1 cellular context compared by ENCODE assay signal in the genomic region with DNA sequence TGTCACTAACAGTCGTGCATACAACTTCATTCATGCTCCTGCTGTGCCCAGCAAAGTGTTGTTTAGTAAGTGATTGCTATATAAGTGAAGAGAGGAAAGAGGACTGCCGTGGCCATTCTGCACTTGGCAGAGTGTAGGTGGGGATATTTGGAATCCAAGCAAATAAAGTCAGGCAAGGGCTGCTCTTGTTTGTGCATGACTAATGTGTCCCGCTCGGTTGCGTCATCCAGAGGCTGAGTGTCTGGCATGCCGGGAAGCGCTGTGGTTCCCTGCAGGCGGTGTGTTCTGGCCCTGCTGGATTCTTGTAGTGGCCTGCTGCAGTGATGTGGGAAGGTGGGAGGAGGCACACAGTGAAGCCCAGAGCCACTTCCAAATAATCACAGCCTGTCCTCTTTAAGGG.
TF ChIP-seq lines count a peak whose summit lies in the region.

No MANE protein-coding gene starts in this region.

TF ChIP-seq in HepG2, 621 proteins besides CTCF, POLR2A, EP300 and RAD21 (continued from another document and continues in another):
- TF ChIP-seq, protein P1, sequence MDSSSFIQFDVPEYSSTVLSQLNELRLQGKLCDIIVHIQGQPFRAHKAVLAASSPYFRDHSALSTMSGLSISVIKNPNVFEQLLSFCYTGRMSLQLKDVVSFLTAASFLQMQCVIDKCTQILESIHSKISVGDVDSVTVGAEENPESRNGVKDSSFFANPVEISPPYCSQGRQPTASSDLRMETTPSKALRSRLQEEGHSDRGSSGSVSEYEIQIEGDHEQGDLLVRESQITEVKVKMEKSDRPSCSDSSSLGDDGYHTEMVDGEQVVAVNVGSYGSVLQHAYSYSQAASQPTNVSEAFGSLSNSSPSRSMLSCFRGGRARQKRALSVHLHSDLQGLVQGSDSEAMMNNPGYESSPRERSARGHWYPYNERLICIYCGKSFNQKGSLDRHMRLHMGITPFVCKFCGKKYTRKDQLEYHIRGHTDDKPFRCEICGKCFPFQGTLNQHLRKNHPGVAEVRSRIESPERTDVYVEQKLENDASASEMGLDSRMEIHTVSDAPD (CRISPR knock-in tag; IDR thresholded peaks at IDR 0.05): peak; percentile 56; the same call in 1 of the 2 replicates
- TF ChIP-seq, protein P2, sequence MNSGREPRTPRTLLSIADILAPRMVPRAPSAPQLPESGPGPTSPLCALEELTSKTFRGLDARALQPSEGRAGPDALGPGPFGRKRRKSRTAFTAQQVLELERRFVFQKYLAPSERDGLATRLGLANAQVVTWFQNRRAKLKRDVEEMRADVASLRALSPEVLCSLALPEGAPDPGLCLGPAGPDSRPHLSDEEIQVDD (CRISPR knock-in tag; IDR thresholded peaks at IDR 0.05; ENCODE audit: borderline replicate concordance): no peak
- TF ChIP-seq PPARG (CRISPR knock-in tag; conservative IDR thresholded peaks at IDR 0.05): no peak; the same call in 1 of the 2 replicates
- TF ChIP-seq, protein P3, sequence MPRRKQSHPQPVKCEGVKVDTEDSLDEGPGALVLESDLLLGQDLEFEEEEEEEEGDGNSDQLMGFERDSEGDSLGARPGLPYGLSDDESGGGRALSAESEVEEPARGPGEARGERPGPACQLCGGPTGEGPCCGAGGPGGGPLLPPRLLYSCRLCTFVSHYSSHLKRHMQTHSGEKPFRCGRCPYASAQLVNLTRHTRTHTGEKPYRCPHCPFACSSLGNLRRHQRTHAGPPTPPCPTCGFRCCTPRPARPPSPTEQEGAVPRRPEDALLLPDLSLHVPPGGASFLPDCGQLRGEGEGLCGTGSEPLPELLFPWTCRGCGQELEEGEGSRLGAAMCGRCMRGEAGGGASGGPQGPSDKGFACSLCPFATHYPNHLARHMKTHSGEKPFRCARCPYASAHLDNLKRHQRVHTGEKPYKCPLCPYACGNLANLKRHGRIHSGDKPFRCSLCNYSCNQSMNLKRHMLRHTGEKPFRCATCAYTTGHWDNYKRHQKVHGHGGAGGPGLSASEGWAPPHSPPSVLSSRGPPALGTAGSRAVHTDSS (CRISPR knock-in tag; conservative IDR thresholded peaks at IDR 0.05): no peak
- peak; percentile 72; the same call in 1 of the 2 replicates for TF ChIP-seq ZNF12 (CRISPR knock-in tag; IDR thresholded peaks at IDR 0.05)
- no peak for TF ChIP-seq ZNF780A (CRISPR knock-in tag; IDR thresholded peaks at IDR 0.05)
- TF ChIP-seq, protein P4, sequence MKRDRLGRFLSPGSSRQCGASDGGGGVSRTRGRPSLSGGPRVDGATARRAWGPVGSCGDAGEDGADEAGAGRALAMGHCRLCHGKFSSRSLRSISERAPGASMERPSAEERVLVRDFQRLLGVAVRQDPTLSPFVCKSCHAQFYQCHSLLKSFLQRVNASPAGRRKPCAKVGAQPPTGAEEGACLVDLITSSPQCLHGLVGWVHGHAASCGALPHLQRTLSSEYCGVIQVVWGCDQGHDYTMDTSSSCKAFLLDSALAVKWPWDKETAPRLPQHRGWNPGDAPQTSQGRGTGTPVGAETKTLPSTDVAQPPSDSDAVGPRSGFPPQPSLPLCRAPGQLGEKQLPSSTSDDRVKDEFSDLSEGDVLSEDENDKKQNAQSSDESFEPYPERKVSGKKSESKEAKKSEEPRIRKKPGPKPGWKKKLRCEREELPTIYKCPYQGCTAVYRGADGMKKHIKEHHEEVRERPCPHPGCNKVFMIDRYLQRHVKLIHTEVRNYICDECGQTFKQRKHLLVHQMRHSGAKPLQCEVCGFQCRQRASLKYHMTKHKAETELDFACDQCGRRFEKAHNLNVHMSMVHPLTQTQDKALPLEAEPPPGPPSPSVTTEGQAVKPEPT (CRISPR knock-in tag; IDR thresholded peaks at IDR 0.05; ENCODE audit: low read depth): 0 out of 2 replicates have a peak, but pooled peaks have one; percentile 67
- no peak for TF ChIP-seq KDM5A (IDR thresholded peaks at IDR 0.05; ENCODE audit: borderline replicate concordance, low read length)
- TF ChIP-seq, protein P5, sequence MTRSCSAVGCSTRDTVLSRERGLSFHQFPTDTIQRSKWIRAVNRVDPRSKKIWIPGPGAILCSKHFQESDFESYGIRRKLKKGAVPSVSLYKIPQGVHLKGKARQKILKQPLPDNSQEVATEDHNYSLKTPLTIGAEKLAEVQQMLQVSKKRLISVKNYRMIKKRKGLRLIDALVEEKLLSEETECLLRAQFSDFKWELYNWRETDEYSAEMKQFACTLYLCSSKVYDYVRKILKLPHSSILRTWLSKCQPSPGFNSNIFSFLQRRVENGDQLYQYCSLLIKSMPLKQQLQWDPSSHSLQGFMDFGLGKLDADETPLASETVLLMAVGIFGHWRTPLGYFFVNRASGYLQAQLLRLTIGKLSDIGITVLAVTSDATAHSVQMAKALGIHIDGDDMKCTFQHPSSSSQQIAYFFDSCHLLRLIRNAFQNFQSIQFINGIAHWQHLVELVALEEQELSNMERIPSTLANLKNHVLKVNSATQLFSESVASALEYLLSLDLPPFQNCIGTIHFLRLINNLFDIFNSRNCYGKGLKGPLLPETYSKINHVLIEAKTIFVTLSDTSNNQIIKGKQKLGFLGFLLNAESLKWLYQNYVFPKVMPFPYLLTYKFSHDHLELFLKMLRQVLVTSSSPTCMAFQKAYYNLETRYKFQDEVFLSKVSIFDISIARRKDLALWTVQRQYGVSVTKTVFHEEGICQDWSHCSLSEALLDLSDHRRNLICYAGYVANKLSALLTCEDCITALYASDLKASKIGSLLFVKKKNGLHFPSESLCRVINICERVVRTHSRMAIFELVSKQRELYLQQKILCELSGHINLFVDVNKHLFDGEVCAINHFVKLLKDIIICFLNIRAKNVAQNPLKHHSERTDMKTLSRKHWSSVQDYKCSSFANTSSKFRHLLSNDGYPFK (CRISPR knock-in tag; IDR thresholded peaks at IDR 0.05; ENCODE audit: borderline replicate concordance): no peak
- peak; percentile 90 for TF ChIP-seq SAP130 (CRISPR knock-in tag; IDR thresholded peaks at IDR 0.05; ENCODE audit: low read depth)
- TF ChIP-seq ZBTB8A (CRISPR knock-in tag; IDR thresholded peaks at IDR 0.05; ENCODE audit: borderline replicate concordance, low read depth): no peak
- TF ChIP-seq ZNF660 (CRISPR knock-in tag; IDR thresholded peaks at IDR 0.05; ENCODE audit: borderline replicate concordance, low read depth): no peak
- TF ChIP-seq, protein P6, sequence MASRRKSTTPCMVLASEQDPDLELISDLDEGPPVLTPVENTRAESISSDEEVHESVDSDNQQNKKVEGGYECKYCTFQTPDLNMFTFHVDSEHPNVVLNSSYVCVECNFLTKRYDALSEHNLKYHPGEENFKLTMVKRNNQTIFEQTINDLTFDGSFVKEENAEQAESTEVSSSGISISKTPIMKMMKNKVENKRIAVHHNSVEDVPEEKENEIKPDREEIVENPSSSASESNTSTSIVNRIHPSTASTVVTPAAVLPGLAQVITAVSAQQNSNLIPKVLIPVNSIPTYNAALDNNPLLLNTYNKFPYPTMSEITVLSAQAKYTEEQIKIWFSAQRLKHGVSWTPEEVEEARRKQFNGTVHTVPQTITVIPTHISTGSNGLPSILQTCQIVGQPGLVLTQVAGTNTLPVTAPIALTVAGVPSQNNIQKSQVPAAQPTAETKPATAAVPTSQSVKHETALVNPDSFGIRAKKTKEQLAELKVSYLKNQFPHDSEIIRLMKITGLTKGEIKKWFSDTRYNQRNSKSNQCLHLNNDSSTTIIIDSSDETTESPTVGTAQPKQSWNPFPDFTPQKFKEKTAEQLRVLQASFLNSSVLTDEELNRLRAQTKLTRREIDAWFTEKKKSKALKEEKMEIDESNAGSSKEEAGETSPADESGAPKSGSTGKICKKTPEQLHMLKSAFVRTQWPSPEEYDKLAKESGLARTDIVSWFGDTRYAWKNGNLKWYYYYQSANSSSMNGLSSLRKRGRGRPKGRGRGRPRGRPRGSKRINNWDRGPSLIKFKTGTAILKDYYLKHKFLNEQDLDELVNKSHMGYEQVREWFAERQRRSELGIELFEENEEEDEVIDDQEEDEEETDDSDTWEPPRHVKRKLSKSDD (CRISPR knock-in tag; IDR thresholded peaks at IDR 0.05; ENCODE audit: low read depth): peak; percentile 83
- TF ChIP-seq, protein P7, sequence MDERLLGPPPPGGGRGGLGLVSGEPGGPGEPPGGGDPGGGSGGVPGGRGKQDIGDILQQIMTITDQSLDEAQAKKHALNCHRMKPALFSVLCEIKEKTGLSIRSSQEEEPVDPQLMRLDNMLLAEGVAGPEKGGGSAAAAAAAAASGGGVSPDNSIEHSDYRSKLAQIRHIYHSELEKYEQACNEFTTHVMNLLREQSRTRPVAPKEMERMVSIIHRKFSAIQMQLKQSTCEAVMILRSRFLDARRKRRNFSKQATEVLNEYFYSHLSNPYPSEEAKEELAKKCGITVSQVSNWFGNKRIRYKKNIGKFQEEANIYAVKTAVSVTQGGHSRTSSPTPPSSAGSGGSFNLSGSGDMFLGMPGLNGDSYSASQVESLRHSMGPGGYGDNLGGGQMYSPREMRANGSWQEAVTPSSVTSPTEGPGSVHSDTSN (CRISPR knock-in tag; IDR thresholded peaks at IDR 0.05): no peak
- no peak for TF ChIP-seq ZNF766 (CRISPR knock-in tag; IDR thresholded peaks at IDR 0.05; ENCODE audit: borderline replicate concordance)
- TF ChIP-seq SRF (IDR thresholded peaks at IDR 0.05; ENCODE audit: low read depth, low read length): no peak
- no peak for TF ChIP-seq KLF15 (CRISPR knock-in tag; IDR thresholded peaks at IDR 0.05; ENCODE audit: borderline replicate concordance)
- TF ChIP-seq, protein P8, sequence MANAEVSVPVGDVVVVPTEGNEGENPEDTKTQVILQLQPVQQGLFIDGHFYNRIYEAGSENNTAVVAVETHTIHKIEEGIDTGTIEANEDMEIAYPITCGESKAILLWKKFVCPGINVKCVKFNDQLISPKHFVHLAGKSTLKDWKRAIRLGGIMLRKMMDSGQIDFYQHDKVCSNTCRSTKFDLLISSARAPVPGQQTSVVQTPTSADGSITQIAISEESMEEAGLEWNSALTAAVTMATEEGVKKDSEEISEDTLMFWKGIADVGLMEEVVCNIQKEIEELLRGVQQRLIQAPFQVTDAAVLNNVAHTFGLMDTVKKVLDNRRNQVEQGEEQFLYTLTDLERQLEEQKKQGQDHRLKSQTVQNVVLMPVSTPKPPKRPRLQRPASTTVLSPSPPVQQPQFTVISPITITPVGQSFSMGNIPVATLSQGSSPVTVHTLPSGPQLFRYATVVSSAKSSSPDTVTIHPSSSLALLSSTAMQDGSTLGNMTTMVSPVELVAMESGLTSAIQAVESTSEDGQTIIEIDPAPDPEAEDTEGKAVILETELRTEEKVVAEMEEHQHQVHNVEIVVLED (CRISPR knock-in tag; IDR thresholded peaks at IDR 0.05; ENCODE audit: borderline replicate concordance): no peak; the same call in 1 of the 2 replicates
- no peak for TF ChIP-seq NFIB (CRISPR knock-in tag; IDR thresholded peaks at IDR 0.05; ENCODE audit: borderline replicate concordance)
- TF ChIP-seq ZNF143 (CRISPR knock-in tag; IDR thresholded peaks at IDR 0.05): peak; percentile 85
- no peak for TF ChIP-seq ZNF207 (IDR thresholded peaks at IDR 0.05; ENCODE audit: borderline replicate concordance)
- no peak for TF ChIP-seq DNMT3B (CRISPR knock-in tag; conservative IDR thresholded peaks at IDR 0.05)
- TF ChIP-seq, protein P9, sequence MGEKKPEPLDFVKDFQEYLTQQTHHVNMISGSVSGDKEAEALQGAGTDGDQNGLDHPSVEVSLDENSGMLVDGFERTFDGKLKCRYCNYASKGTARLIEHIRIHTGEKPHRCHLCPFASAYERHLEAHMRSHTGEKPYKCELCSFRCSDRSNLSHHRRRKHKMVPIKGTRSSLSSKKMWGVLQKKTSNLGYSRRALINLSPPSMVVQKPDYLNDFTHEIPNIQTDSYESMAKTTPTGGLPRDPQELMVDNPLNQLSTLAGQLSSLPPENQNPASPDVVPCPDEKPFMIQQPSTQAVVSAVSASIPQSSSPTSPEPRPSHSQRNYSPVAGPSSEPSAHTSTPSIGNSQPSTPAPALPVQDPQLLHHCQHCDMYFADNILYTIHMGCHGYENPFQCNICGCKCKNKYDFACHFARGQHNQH (CRISPR knock-in tag; IDR thresholded peaks at IDR 0.05): peak; percentile 79; the same call in 1 of the 2 replicates
- TF ChIP-seq ZNF383 (CRISPR knock-in tag; IDR thresholded peaks at IDR 0.05; ENCODE audit: borderline replicate concordance): no peak
- TF ChIP-seq, protein P10, sequence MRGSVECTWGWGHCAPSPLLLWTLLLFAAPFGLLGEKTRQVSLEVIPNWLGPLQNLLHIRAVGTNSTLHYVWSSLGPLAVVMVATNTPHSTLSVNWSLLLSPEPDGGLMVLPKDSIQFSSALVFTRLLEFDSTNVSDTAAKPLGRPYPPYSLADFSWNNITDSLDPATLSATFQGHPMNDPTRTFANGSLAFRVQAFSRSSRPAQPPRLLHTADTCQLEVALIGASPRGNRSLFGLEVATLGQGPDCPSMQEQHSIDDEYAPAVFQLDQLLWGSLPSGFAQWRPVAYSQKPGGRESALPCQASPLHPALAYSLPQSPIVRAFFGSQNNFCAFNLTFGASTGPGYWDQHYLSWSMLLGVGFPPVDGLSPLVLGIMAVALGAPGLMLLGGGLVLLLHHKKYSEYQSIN (CRISPR knock-in tag; IDR thresholded peaks at IDR 0.05; ENCODE audit: borderline replicate concordance): no peak
- TF ChIP-seq SNAI1 (CRISPR knock-in tag; IDR thresholded peaks at IDR 0.05; ENCODE audit: borderline replicate concordance): no peak
- no peak for TF ChIP-seq TAF15 (IDR thresholded peaks at IDR 0.05; ENCODE audit: low read depth, low read length, poor library complexity, severe bottlenecking)
- no peak for TF ChIP-seq ZSCAN29 (CRISPR knock-in tag; conservative IDR thresholded peaks at IDR 0.05)
- peak; percentile 91 for TF ChIP-seq ZNF331 (CRISPR knock-in tag; IDR thresholded peaks at IDR 0.05)
- no peak for TF ChIP-seq HNRNPH1 (optimal IDR thresholded peaks at IDR 0.05; ENCODE audit: low read depth, low read length)
- no peak for TF ChIP-seq ZIK1 (CRISPR knock-in tag; IDR thresholded peaks at IDR 0.05; ENCODE audit: borderline replicate concordance, low read depth)
- TF ChIP-seq TBL1XR1 (IDR thresholded peaks at IDR 0.05; ENCODE audit: borderline replicate concordance, low read length, partially characterized antibody): peak; percentile 76
- no peak for TF ChIP-seq GABPA (IDR thresholded peaks at IDR 0.05; ENCODE audit: low read depth, low read length)
- no peak for TF ChIP-seq GABPA (CRISPR knock-in tag; IDR thresholded peaks at IDR 0.05; ENCODE audit: low read depth)
- no peak for TF ChIP-seq SNRNP70 (IDR thresholded peaks at IDR 0.05; ENCODE audit: low read depth, low read length)
- no peak for TF ChIP-seq MAFK (conservative IDR thresholded peaks at IDR 0.05 in 1 of 2, IDR thresholded peaks at IDR 0.05 in 1 of 2; ENCODE audit: low read length in 2 of 2)
- TF ChIP-seq NR3C1 (CRISPR knock-in tag; IDR thresholded peaks at IDR 0.05): no peak
- no peak for TF ChIP-seq MZF1 (CRISPR knock-in tag; IDR thresholded peaks at IDR 0.05; ENCODE audit: borderline replicate concordance)
- TF ChIP-seq NCOR1 (IDR thresholded peaks at IDR 0.05; ENCODE audit: borderline replicate concordance, low read length): peak; percentile 40; the same call in 1 of the 2 replicates
- no peak for TF ChIP-seq CENPT (CRISPR knock-in tag; IDR thresholded peaks at IDR 0.05; ENCODE audit: low read depth)
